Comparison of ENCODE assay signal across 1 cellular context in the genomic region with DNA sequence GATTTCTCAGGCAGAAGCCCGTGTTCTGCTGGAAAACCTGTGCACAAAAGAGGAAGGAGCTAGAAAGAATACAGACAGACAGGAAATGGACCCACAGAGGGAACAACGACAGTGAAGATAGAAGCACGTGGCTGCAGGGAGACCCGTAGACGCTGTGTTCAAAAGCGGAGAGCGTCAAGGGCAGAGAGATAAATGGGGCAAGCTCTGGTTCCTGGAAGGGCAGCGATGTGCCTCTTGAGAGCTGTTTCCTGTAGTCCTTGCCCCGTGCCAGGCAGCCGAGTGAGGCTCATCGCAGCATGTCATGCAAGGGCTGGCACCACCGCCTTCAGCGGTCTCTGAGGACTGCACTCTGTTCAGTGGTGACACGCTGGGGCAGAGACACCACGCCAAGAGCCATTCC.
TF ChIP-seq lines count a peak whose summit lies in the region.

No MANE protein-coding gene starts in this region.

TF ChIP-seq in WTC11, 78 proteins besides CTCF, POLR2A, EP300 and RAD21 (continued from another document):
- TF ChIP-seq, protein P1, sequence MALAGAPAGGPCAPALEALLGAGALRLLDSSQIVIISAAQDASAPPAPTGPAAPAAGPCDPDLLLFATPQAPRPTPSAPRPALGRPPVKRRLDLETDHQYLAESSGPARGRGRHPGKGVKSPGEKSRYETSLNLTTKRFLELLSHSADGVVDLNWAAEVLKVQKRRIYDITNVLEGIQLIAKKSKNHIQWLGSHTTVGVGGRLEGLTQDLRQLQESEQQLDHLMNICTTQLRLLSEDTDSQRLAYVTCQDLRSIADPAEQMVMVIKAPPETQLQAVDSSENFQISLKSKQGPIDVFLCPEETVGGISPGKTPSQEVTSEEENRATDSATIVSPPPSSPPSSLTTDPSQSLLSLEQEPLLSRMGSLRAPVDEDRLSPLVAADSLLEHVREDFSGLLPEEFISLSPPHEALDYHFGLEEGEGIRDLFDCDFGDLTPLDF (CRISPR knock-in tag; IDR thresholded peaks at IDR 0.05) = no peak
- no peak for TF ChIP-seq GABPB1 (CRISPR knock-in tag; IDR thresholded peaks at IDR 0.05)
- TF ChIP-seq EMX1 (CRISPR knock-in tag; IDR thresholded peaks at IDR 0.05) = no peak
- TF ChIP-seq NFE2L1 (CRISPR knock-in tag; IDR thresholded peaks at IDR 0.05) = no peak
- no peak for TF ChIP-seq ZNF671 (CRISPR knock-in tag; IDR thresholded peaks at IDR 0.05)
- no peak for TF ChIP-seq KAT7 (CRISPR knock-in tag; IDR thresholded peaks at IDR 0.05; ENCODE audit: borderline replicate concordance)
- TF ChIP-seq ZNF263 (CRISPR knock-in tag; IDR thresholded peaks at IDR 0.05; ENCODE audit: low read depth) = no peak
TF ChIP-seq in WTC11: peak in this region for 0.
